ENCODE assay signal across 1 cellular context in genomic region chr5:67267522-67268232, GRCh38.
TF ChIP-seq lines count a peak whose summit lies in the region.

No MANE protein-coding gene starts in this region.

TF ChIP-seq in GM23338, 12 proteins besides CTCF, POLR2A, EP300 and RAD21 (continued from another document):
- TF ChIP-seq REST (IDR thresholded peaks at IDR 0.05; ENCODE audit: unreplicated experiment) (no peak), JUNB (IDR thresholded peaks at IDR 0.05; ENCODE audit: unreplicated experiment) (no peak), ETS1 (IDR thresholded peaks at IDR 0.05) (no peak)
